In genomic region chr13:33032037-33032625, GRCh38 we compare ENCODE assay signal across 23 cellular contexts. TPM values are rescaled to one million over a fixed set of nuclear protein-coding genes. Genes with fewer than 3 reads are reported as not detected.
A peak's percentile ranks its signal among the peaks of the same experiment; 100 is the strongest.
DNase-seq lines count a peak whose midpoint lies in the region; ATAC-seq and TF ChIP-seq lines count a peak whose summit lies in the region.
"Had no signal": no experiment of that assay in that cellular context is flagged by ENCODE, and none has a peak within 500 bp of the region (broad histone marks: within the 10 kb centered on the region; RNA-seq: fewer than 3 reads in every experiment).

No MANE protein-coding gene starts in this region.

- no peak for TF ChIP-seq CTCF in fibroblast of mammary gland (conservative IDR thresholded peaks at IDR 0.05; ENCODE audit: control insufficient read depth, insufficient read depth, low read depth, low read length)

- H3K27ac ChIP-seq in GM23248 = no peak overlapping the region
- H3K27ac ChIP-seq in naive thymus-derived CD4-positive, alpha-beta T cell (ENCODE audit: low read depth, low read length) = no peak overlapping the region
- H3K27ac ChIP-seq in Karpas-422 (ENCODE audit: low read length) = no peak overlapping the region
- H3K27ac ChIP-seq: 22Rv1, gastroesophageal sphincter had no signal

- ATAC-seq in naive thymus-derived CD4-positive, alpha-beta T cell = no peak
- ATAC-seq in HG03139 (IDR thresholded peaks at IDR 0.05; ENCODE audit: unreplicated experiment) = no peak
- ATAC-seq: gastroesophageal sphincter had no signal

- in situ Hi-C loops in GM23248 (cut with MboI) = no loop called here

- H3K27me3 Mint-ChIP-seq in naive thymus-derived CD4-positive, alpha-beta T cell = peaks cover 9 to 35% (median 14%) of the 10 kb centered on the region in 5 donors

- CTCF ChIA-PET in naive thymus-derived CD4-positive, alpha-beta T cell (lab: Charles Lee) = no interaction called here

- H3K4me1 ChIP-seq in GM23248 (ENCODE audit: insufficient read depth) (no peaks in the 10 kb centered on the region), Karpas-422 (ENCODE audit: low read length) (peaks cover 3% of the 10 kb centered on the region; the same call in 1 of the 2 replicates)
- peaks cover 0 to 6% of the 10 kb centered on the region in 2 donors for H3K4me1 ChIP-seq in naive thymus-derived CD4-positive, alpha-beta T cell (ENCODE audit: control insufficient read depth in 2 of 2, insufficient read depth in 2 of 2, low read length in 2 of 2)
- H3K4me1 ChIP-seq: BE2C, transverse colon had no signal

- POLR2A ChIA-PET in naive thymus-derived CD4-positive, alpha-beta T cell (lab: Charles Lee) = no interaction called here

- H3K79me2 ChIP-seq in GM23248 (ENCODE audit: insufficient read depth) (no peaks in the 10 kb centered on the region), Karpas-422 (ENCODE audit: low read length) (no peaks in the 10 kb centered on the region)

- peak overlapping the region in 6 of 10 donors; percentile 6 to 89 (median 56) for H3K4me3 Mint-ChIP-seq in naive thymus-derived CD4-positive, alpha-beta T cell
- H3K4me3 Mint-ChIP-seq: neural crest cell had no signal

- no peaks in the 10 kb centered on the region for H4K20me1 ChIP-seq in GM23248 (ENCODE audit: insufficient read depth)
- no peaks in the 10 kb centered on the region for H4K20me1 ChIP-seq in Karpas-422 (ENCODE audit: insufficient read depth, low read depth, low read length)

- H3F3A ChIP-seq in GM23248 (ENCODE audit: insufficient read depth) = no peaks in the 10 kb centered on the region

- H3K9me3 ChIP-seq in GM23248 (ENCODE audit: low read depth) (no peaks in the 10 kb centered on the region), Karpas-422 (ENCODE audit: low read length) (no peaks in the 10 kb centered on the region)
- no peaks in the 10 kb centered on the region for H3K9me3 ChIP-seq in naive thymus-derived CD4-positive, alpha-beta T cell (ENCODE audit: control insufficient read depth in 2 of 3, low read length in 3 of 3)
- H3K9me3 ChIP-seq: BE2C, gastroesophageal sphincter, HAP-1, transverse colon had no signal

- DNase-seq in NCI-H748 (lab: John Stamatoyannopoulos, UW; ENCODE audit: unreplicated experiment) = peak; percentile 35
- DNase-seq in NCI-H748 treated with DMSO at 0.1 percent for 48 hours (lab: John Stamatoyannopoulos, UW) = no peak
- DNase-seq in GM23248 = peak; percentile 29
- peak; percentile 86 for DNase-seq in fibroblast of mammary gland (ENCODE audit: low read depth)
- no peak for DNase-seq in naive thymus-derived CD4-positive, alpha-beta T cell
- DNase-seq in activated CD8-positive, alpha-beta memory T cell treated with anti-CD3 and anti-CD28 coated beads, Interleukin-2, amount 50 U/mL, for 48 hours = no peak
- no peak for DNase-seq in Karpas-422
- DNase-seq: activated CD4-positive, alpha-beta T cell treated with anti-CD3 and anti-CD28 coated beads, Interleukin-2, amount 50 U/mL, for 1 hour; aorta; BE2C; erythroblast; NCI-H2107; NCI-H524; stimulated activated CD4-positive, alpha-beta T cell treated with anti-CD3 and anti-CD28 coated beads, Interleukin-4, amount 100 ng/mL, for 1 hour; transverse colon had no signal

- WGBS in GM23248 (ENCODE audit: low coverage in 1 of 2, low lambda C conversion rate in 2 of 2, missing lambda C conversion rate in 2 of 2), 2 experiments = 46 to 52% methylated on average over 12 of the region's 12 CpGs

- no peak overlapping the region for H3K4me3 ChIP-seq in GM23248
- no peak overlapping the region for H3K4me3 ChIP-seq in fibroblast of mammary gland (ENCODE audit: control insufficient read depth, low read depth, low read length)
- no peak overlapping the region for H3K4me3 ChIP-seq in naive thymus-derived CD4-positive, alpha-beta T cell (ENCODE audit: low read length)
- no peak overlapping the region for H3K4me3 ChIP-seq in Karpas-422 (ENCODE audit: low read length)
- H3K4me3 ChIP-seq: HAP-1, smooth muscle cell, transverse colon had no signal

- H3K9ac ChIP-seq in GM23248 (no peak overlapping the region), Karpas-422 (ENCODE audit: low read length) (no peak overlapping the region)

- H3K4me2 ChIP-seq in GM23248 (ENCODE audit: unreplicated experiment) = peak overlapping the region; percentile 25
- no peak overlapping the region for H3K4me2 ChIP-seq in Karpas-422 (ENCODE audit: low read depth, low read length, poor library complexity, severe bottlenecking)

- peaks cover 0 to 4% (median 3%) of the 10 kb centered on the region in 5 donors for H3K36me3 Mint-ChIP-seq in naive thymus-derived CD4-positive, alpha-beta T cell

- H3K27me3 ChIP-seq in GM23248 (replicated peaks; ENCODE audit: insufficient read depth) (no peaks in the 10 kb centered on the region), Karpas-422 (ENCODE audit: low read length) (no peaks in the 10 kb centered on the region)
- H3K27me3 ChIP-seq in naive thymus-derived CD4-positive, alpha-beta T cell (ENCODE audit: control insufficient read depth in 2 of 2, insufficient read depth in 2 of 2, low read length in 2 of 2) = no peaks in the 10 kb centered on the region
- H3K27me3 ChIP-seq: BE2C, gastroesophageal sphincter, transverse colon had no signal

- H3K9me2 ChIP-seq in GM23248 (ENCODE audit: insufficient read depth) (no peaks in the 10 kb centered on the region), Karpas-422 (replicated peaks; ENCODE audit: insufficient read depth, low read length) (no peaks in the 10 kb centered on the region; the same call in 1 of the 2 replicates)

- peak overlapping the region in 1 of 9 donors; percentile 93 for H3K27ac Mint-ChIP-seq in naive thymus-derived CD4-positive, alpha-beta T cell
- H3K27ac Mint-ChIP-seq: progenitor cell of endocrine pancreas; stimulated activated naive CD8-positive, alpha-beta T cell treated with anti-CD3 and anti-CD28 coated beads, Interleukin-15, Interleukin-2, amounts not matched to agents 100 ng/mL and 50 ng/mL, for 24 hours had no signal

- intact Hi-C loops in naive thymus-derived CD4-positive, alpha-beta T cell (cut with micrococcal nuclease) = no loop called here

- H2AFZ ChIP-seq in GM23248 = no peak overlapping the region
- H2AFZ ChIP-seq in Karpas-422 (ENCODE audit: low read length) = no peak overlapping the region

- H3K9me3 Mint-ChIP-seq in naive thymus-derived CD4-positive, alpha-beta T cell = peaks cover 0 to 9% (median 0%) of the 10 kb centered on the region in 11 donors
- H3K9me3 Mint-ChIP-seq: neural crest cell had no signal

- no peaks in the 10 kb centered on the region for H3K36me3 ChIP-seq in GM23248 (ENCODE audit: low read depth)
- no peaks in the 10 kb centered on the region for H3K36me3 ChIP-seq in naive thymus-derived CD4-positive, alpha-beta T cell (ENCODE audit: control insufficient read depth in 2 of 3, insufficient read depth in 3 of 3, low read length in 3 of 3)
- H3K36me3 ChIP-seq in Karpas-422 (ENCODE audit: insufficient read depth, low read length) = no peaks in the 10 kb centered on the region
- H3K36me3 ChIP-seq: BE2C, gastroesophageal sphincter, HAP-1, transverse colon had no signal

- peaks cover 9 to 16% (median 13%) of the 10 kb centered on the region in 7 donors for H3K4me1 Mint-ChIP-seq in naive thymus-derived CD4-positive, alpha-beta T cell
- H3K4me1 Mint-ChIP-seq: neural crest cell had no signal

RNA-seq across cellular contexts. Expression of gene KL, which starts 15.9 kb away (rescaled TPM):
- total RNA-seq in GM23248 (2014; rRNA removed; shearing (Covaris generic)) = 0.22 and 0.25 TPM in 2 replicates
- polyA plus RNA-seq in GM23248 (2016; fragmentation: Nextera tagmentation; extraction: Ambion mirVana) = 0.04 TPM in 1 of 2 replicates, not detected in the other
- under 1 TPM; 0.15 to 0.36 (median 0.22) TPM for total RNA-seq in naive thymus-derived CD4-positive, alpha-beta T cell
- polyA plus RNA-seq in naive thymus-derived CD4-positive, alpha-beta T cell = not detected
- not detected in 2 replicates for total RNA-seq in Karpas-422 (2014; rRNA removed; shearing (Covaris generic); ENCODE audit: low replicate concordance)
- polyA plus RNA-seq: smooth muscle cell had no signal

Comparison
In these comparisons a context has a peak if more than half of its experiments do, and no peak if none do; other contexts are left out.
1. DNase-seq: peak in NCI-H748 (single experiment), GM23248 (single experiment) and fibroblast of mammary gland (single experiment); none in NCI-H748 treated with DMSO at 0.1 percent for 48 hours (single experiment), naive thymus-derived CD4-positive, alpha-beta T cell (0 of 9), activated CD8-positive, alpha-beta memory T cell treated with anti-CD3 and anti-CD28 coated beads, Interleukin-2, amount 50 U/mL, for 48 hours (single experiment) and Karpas-422 (single experiment).